ENCODE assay signal across 12 cellular contexts in the genomic region with DNA sequence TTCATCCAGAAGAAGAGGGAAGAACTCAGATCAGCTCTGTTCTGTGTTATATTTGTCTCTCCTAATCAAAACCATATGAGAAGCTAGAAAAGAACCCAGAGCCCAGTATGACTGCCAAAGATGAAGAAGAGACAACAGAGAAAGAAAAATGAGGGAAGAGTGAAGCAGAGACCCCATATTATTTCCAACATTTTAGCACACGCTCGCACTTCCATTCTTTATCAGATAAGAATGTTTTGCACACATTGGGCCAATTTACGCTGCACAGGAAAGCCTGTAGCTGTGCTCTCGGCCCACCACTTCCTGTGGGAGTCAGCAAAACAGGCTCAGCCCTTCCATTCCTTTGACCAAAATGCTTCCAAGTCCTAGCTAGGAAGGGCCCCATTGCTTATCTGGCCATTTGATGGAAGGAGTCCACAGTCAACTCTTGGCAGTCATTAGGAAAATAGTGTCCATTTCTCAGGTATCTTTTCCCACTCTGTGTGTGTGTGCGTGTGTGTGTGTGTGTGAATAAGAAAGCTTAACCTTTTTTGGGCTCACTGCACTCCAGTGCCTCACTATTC.
DNase-seq lines count a peak whose midpoint lies in the region; ATAC-seq, FAIRE-seq and TF ChIP-seq lines count a peak whose summit lies in the region.
"Had no signal": no experiment of that assay in that cellular context is flagged by ENCODE, and none has a peak within 500 bp of the region (broad histone marks: within the 10 kb centered on the region; RNA-seq: fewer than 3 reads in every experiment).

No MANE protein-coding gene starts in this region.

- H3K4me3 Mint-ChIP-seq in CD4-positive, alpha-beta T cell: peak overlapping the region; percentile 17
- peak overlapping the region; percentile 53 for H3K4me3 Mint-ChIP-seq in activated CD4-positive, alpha-beta T cell treated with anti-CD3 and anti-CD28 coated beads, Interleukin-2, amount 10 ng/mL, durations not matched to agents 24 days and 14 days

- DNase-seq in CD4-positive, alpha-beta T cell: peak in 6 of 10 experiments; percentile 2 to 33 (median 12)
- peak; percentile 69 for DNase-seq in activated CD4-positive, alpha-beta T cell treated with anti-CD3 and anti-CD28 coated beads, Interleukin-2, amount 10 ng/mL, durations not matched to agents 24 days and 14 days
- DNase-seq in dermis blood vessel endothelial cell (peak; percentile 92), sciatic nerve (ENCODE audit: low spot score) (no peak), GM12891 (ENCODE audit: insufficient read length, low spot score) (no peak), SW480 (ENCODE audit: low spot score) (no peak), prostate gland (ENCODE audit: low spot score) (no peak), NCI-H187 treated with DMSO at 0.1 percent for 48 hours (lab: John Stamatoyannopoulos, UW) (no peak)
- DNase-seq: colonic mucosa, IMR-90, NCI-H2227 treated with DMSO at 0.1 percent for 48 hours had no signal

- TF ChIP-seq CTCF in CD4-positive, alpha-beta T cell (IDR thresholded peaks at IDR 0.05): no peak
- TF ChIP-seq CTCF in prostate gland (IDR thresholded peaks at IDR 0.05): no peak

- intact Hi-C loops in CD4-positive, alpha-beta T cell (cut with DNase I, micrococcal nuclease): no loop called here
- intact Hi-C loops in activated CD4-positive, alpha-beta T cell treated with anti-CD3 and anti-CD28 coated beads, Interleukin-2, amount 10 ng/mL, durations not matched to agents 24 days and 14 days (cut with micrococcal nuclease): no loop called here
- intact Hi-C loops in sciatic nerve (cut with DNase I) (no loop called here), prostate gland (cut with DNase I) (no loop called here)

- H3K36me3 ChIP-seq in prostate gland: no peaks in the 10 kb centered on the region
- H3K36me3 ChIP-seq: colonic mucosa had no signal

- H3K27ac ChIP-seq in CD4-positive, alpha-beta T cell (ENCODE audit: low read depth, low read length): no peak overlapping the region
- no peak overlapping the region for H3K27ac ChIP-seq in prostate gland
- H3K27ac ChIP-seq: colonic mucosa had no signal

- no peaks in the 10 kb centered on the region for H3K27me3 Mint-ChIP-seq in CD4-positive, alpha-beta T cell
- H3K27me3 Mint-ChIP-seq in activated CD4-positive, alpha-beta T cell treated with anti-CD3 and anti-CD28 coated beads, Interleukin-2, amount 10 ng/mL, durations not matched to agents 24 days and 14 days: no peaks in the 10 kb centered on the region

- 44% methylated on average over 5 of the region's 5 CpGs for WGBS in prostate gland

- FAIRE-seq in GM12891 (lab: Jason Lieb, UNC): no peak
- FAIRE-seq: GM12878 had no signal

- no peaks in the 10 kb centered on the region for H3K27me3 ChIP-seq in CD4-positive, alpha-beta T cell (ENCODE audit: control insufficient read depth, insufficient read depth, low read length)
- no peaks in the 10 kb centered on the region for H3K27me3 ChIP-seq in prostate gland (replicated peaks; ENCODE audit: insufficient read depth)
- H3K27me3 ChIP-seq: colonic mucosa had no signal

- CTCF ChIA-PET in CD4-positive, alpha-beta T cell (lab: Charles Lee): no interaction called here

- H3K9me3 Mint-ChIP-seq in CD4-positive, alpha-beta T cell: no peaks in the 10 kb centered on the region
- H3K9me3 Mint-ChIP-seq in activated CD4-positive, alpha-beta T cell treated with anti-CD3 and anti-CD28 coated beads, Interleukin-2, amount 10 ng/mL, durations not matched to agents 24 days and 14 days: peaks cover 10% of the 10 kb centered on the region

- no peaks in the 10 kb centered on the region for H3K9me3 ChIP-seq in CD4-positive, alpha-beta T cell (ENCODE audit: control insufficient read depth, low read length)
- no peaks in the 10 kb centered on the region for H3K9me3 ChIP-seq in prostate gland
- H3K9me3 ChIP-seq: colonic mucosa had no signal

- H3K4me3 ChIP-seq in prostate gland: no peak overlapping the region
- H3K4me3 ChIP-seq: colonic mucosa, GM12878 had no signal

- H3K36me3 Mint-ChIP-seq in CD4-positive, alpha-beta T cell (ENCODE audit: low read depth): no peaks in the 10 kb centered on the region
- H3K36me3 Mint-ChIP-seq in activated CD4-positive, alpha-beta T cell treated with anti-CD3 and anti-CD28 coated beads, Interleukin-2, amount 10 ng/mL, durations not matched to agents 24 days and 14 days (ENCODE audit: low read depth): no peaks in the 10 kb centered on the region

- peaks cover 46% of the 10 kb centered on the region for H3K4me1 Mint-ChIP-seq in CD4-positive, alpha-beta T cell (ENCODE audit: low read depth)
- H3K4me1 Mint-ChIP-seq in activated CD4-positive, alpha-beta T cell treated with anti-CD3 and anti-CD28 coated beads, Interleukin-2, amount 10 ng/mL, durations not matched to agents 24 days and 14 days: peaks cover 23% of the 10 kb centered on the region

- TF ChIP-seq POLR2A in GM12891 (IDR thresholded peaks at IDR 0.05; ENCODE audit: low read depth, low read length) (no peak), prostate gland (IDR thresholded peaks at IDR 0.05) (no peak)

- POLR2A ChIA-PET in CD4-positive, alpha-beta T cell (lab: Charles Lee): interaction anchor here (1.0 to 1.5 kb wide), 4 partner anchors 14 to 113 kb away, joined by 3 to 4 read pairs (median 4); no protein-coding TSS in a partner anchor

- no peaks in the 10 kb centered on the region for H3K4me1 ChIP-seq in prostate gland (replicated peaks)
- H3K4me1 ChIP-seq: colonic mucosa had no signal

- peak; percentile 74 for ATAC-seq in CD4-positive, alpha-beta T cell (ENCODE audit: poor library complexity)
- peak; percentile 68 for ATAC-seq in sciatic nerve
- ATAC-seq: GM12878 had no signal

- peak overlapping the region; percentile 8 for H3K27ac Mint-ChIP-seq in CD4-positive, alpha-beta T cell
- H3K27ac Mint-ChIP-seq in activated CD4-positive, alpha-beta T cell treated with anti-CD3 and anti-CD28 coated beads, Interleukin-2, amount 10 ng/mL, durations not matched to agents 24 days and 14 days: peak overlapping the region; percentile 60

TF ChIP-seq in GM12891, 5 proteins besides CTCF, POLR2A, EP300 and RAD21:
- TF ChIP-seq POU2F2 (IDR thresholded peaks at IDR 0.05; ENCODE audit: low read depth, low read length) (no peak), TAF1 (IDR thresholded peaks at IDR 0.05; ENCODE audit: low read depth, low read length) (no peak), PAX5 (IDR thresholded peaks at IDR 0.05; ENCODE audit: insufficient read depth, low read length, severe bottlenecking) (no peak), POLR2AphosphoS5 (IDR thresholded peaks at IDR 0.05; ENCODE audit: low read depth, low read length) (no peak), SPI1 (IDR thresholded peaks at IDR 0.05; ENCODE audit: low read depth, low read length) (no peak)

Comparison
In these comparisons a context has a peak if more than half of its experiments do, and no peak if none do; other contexts are left out.
1. DNase-seq: peak in CD4-positive, alpha-beta T cell (6 of 10), activated CD4-positive, alpha-beta T cell treated with anti-CD3 and anti-CD28 coated beads, Interleukin-2, amount 10 ng/mL, durations not matched to agents 24 days and 14 days (single experiment) and dermis blood vessel endothelial cell (single experiment); none in sciatic nerve (single experiment), GM12891 (single experiment), SW480 (single experiment), prostate gland (single experiment) and NCI-H187 treated with DMSO at 0.1 percent for 48 hours (single experiment).